16 cellular contexts compared by ENCODE assay signal in genomic region chr2:216161967-216162366, GRCh38. TPM values are rescaled to one million over a fixed set of nuclear protein-coding genes. Genes with fewer than 3 reads are reported as not detected.
DNase-seq lines count a peak whose midpoint lies in the region; ATAC-seq and TF ChIP-seq lines count a peak whose summit lies in the region.
"Had no signal": no experiment of that assay in that cellular context is flagged by ENCODE, and none has a peak within 500 bp of the region (broad histone marks: within the 10 kb centered on the region; RNA-seq: fewer than 3 reads in every experiment).

No MANE protein-coding gene starts in this region.

- H3K9me3 Mint-ChIP-seq in activated T-cell treated with anti-CD3 and anti-CD28 coated beads, Interleukin-2, amount 50 U/mL, for 72 hours: no peaks in the 10 kb centered on the region
- no peaks in the 10 kb centered on the region for H3K9me3 Mint-ChIP-seq in activated T-cell treated with anti-CD3 and anti-CD28 coated beads, Interleukin-2, amount 50 U/mL, for 4 hours
- H3K9me3 Mint-ChIP-seq in CD8-positive, alpha-beta T cell: no peaks in the 10 kb centered on the region
- H3K9me3 Mint-ChIP-seq in activated CD8-positive, alpha-beta T cell treated with anti-CD3 and anti-CD28 coated beads for 36 hours: no peaks in the 10 kb centered on the region
- no peaks in the 10 kb centered on the region for H3K9me3 Mint-ChIP-seq in natural killer cell

- TF ChIP-seq CTCF in CD8-positive, alpha-beta T cell (IDR thresholded peaks at IDR 0.05): no peak
- no peak for TF ChIP-seq CTCF in activated CD8-positive, alpha-beta T cell treated with anti-CD3 and anti-CD28 coated beads for 36 hours (IDR thresholded peaks at IDR 0.05)
- no peak for TF ChIP-seq CTCF in natural killer cell (IDR thresholded peaks at IDR 0.05)

- DNase-seq in activated T-cell treated with anti-CD3 and anti-CD28 coated beads, Interleukin-2, amount 50 U/mL, for 72 hours: no peak
- DNase-seq in activated T-cell treated with anti-CD3 and anti-CD28 coated beads, Interleukin-2, amount 50 U/mL, for 4 hours: no peak
- no peak for DNase-seq in CD8-positive, alpha-beta T cell
- DNase-seq in activated CD8-positive, alpha-beta T cell treated with anti-CD3 and anti-CD28 coated beads for 36 hours: no peak
- DNase-seq in natural killer cell (no peak), NCI-H1092 treated with DMSO at 0.1 percent for 48 hours (lab: John Stamatoyannopoulos, UW) (no peak), OCI-M2 (lab: John Stamatoyannopoulos, UW; ENCODE audit: unreplicated experiment) (no peak)
- DNase-seq: C1 segment of cervical spinal cord, COR-L47, DMS153, KBM-7, NCI-H1436 treated with DMSO at 0.1 percent for 48 hours, NCI-H2081, NCI-H510A, NCI-H82, PC-9 had no signal

- CTCF ChIA-PET in CD8-positive, alpha-beta T cell (lab: Charles Lee): interaction anchor here (1.1 to 1.2 kb wide), 2 partner anchors 240 to 243 kb away, joined by 3 read pairs; no protein-coding TSS in a partner anchor
- CTCF ChIA-PET in activated CD8-positive, alpha-beta T cell treated with anti-CD3 and anti-CD28 coated beads for 36 hours (lab: Charles Lee): interaction anchor here (0.6 to 1.4 kb wide), 4 partner anchors 9 to 61 kb away, joined by 3 to 4 read pairs (median 3); no protein-coding TSS in a partner anchor

- no peak for ATAC-seq in activated T-cell treated with anti-CD3 and anti-CD28 coated beads, Interleukin-2, amount 50 U/mL, for 72 hours (replicated peaks in 1 of 2)
- ATAC-seq in activated T-cell treated with anti-CD3 and anti-CD28 coated beads, Interleukin-2, amount 50 U/mL, for 4 hours: no peak
- no peak for ATAC-seq in CD8-positive, alpha-beta T cell
- no peak for ATAC-seq in activated CD8-positive, alpha-beta T cell treated with anti-CD3 and anti-CD28 coated beads for 36 hours
- peak in 1 of 3 donors; percentile 51 for ATAC-seq in natural killer cell

- H3K27me3 Mint-ChIP-seq in activated T-cell treated with anti-CD3 and anti-CD28 coated beads, Interleukin-2, amount 50 U/mL, for 72 hours (ENCODE audit: low read depth): no peaks in the 10 kb centered on the region
- no peaks in the 10 kb centered on the region for H3K27me3 Mint-ChIP-seq in activated T-cell treated with anti-CD3 and anti-CD28 coated beads, Interleukin-2, amount 50 U/mL, for 4 hours (ENCODE audit: low read depth)
- H3K27me3 Mint-ChIP-seq in CD8-positive, alpha-beta T cell (ENCODE audit: low read depth): no peaks in the 10 kb centered on the region
- no peaks in the 10 kb centered on the region for H3K27me3 Mint-ChIP-seq in activated CD8-positive, alpha-beta T cell treated with anti-CD3 and anti-CD28 coated beads for 36 hours
- no peaks in the 10 kb centered on the region for H3K27me3 Mint-ChIP-seq in natural killer cell (ENCODE audit: low read depth in 2 of 2)

- no peak overlapping the region for H3K4me3 ChIP-seq in CD8-positive, alpha-beta T cell (ENCODE audit: low read depth, low read length)
- H3K4me3 ChIP-seq: PC-9 had no signal

- intact Hi-C loops in CD8-positive, alpha-beta T cell (cut with DNase I, micrococcal nuclease): no loop called here
- intact Hi-C loops in activated CD8-positive, alpha-beta T cell treated with anti-CD3 and anti-CD28 coated beads for 36 hours (cut with micrococcal nuclease): no loop called here
- intact Hi-C loops in natural killer cell (cut with micrococcal nuclease): no loop called here

- peak overlapping the region; percentile 82 for H3K27ac Mint-ChIP-seq in activated T-cell treated with anti-CD3 and anti-CD28 coated beads, Interleukin-2, amount 50 U/mL, for 72 hours
- H3K27ac Mint-ChIP-seq in CD8-positive, alpha-beta T cell: peak overlapping the region; percentile 84
- peak overlapping the region; percentile 71 for H3K27ac Mint-ChIP-seq in activated CD8-positive, alpha-beta T cell treated with anti-CD3 and anti-CD28 coated beads for 36 hours
- peak overlapping the region; percentile 69 to 76 for H3K27ac Mint-ChIP-seq in natural killer cell

- POLR2A ChIA-PET in CD8-positive, alpha-beta T cell (lab: Charles Lee): interaction anchor here (0.6 to 1.3 kb wide), 4 partner anchors 12 to 106 kb away, joined by 4 to 5 read pairs (median 4); no protein-coding TSS in a partner anchor
- POLR2A ChIA-PET in activated CD8-positive, alpha-beta T cell treated with anti-CD3 and anti-CD28 coated beads for 36 hours (lab: Charles Lee): interaction anchor here (0.8 to 1.8 kb wide), 5 partner anchors 16 to 41 kb away, joined by 3 to 5 read pairs (median 3); no protein-coding TSS in a partner anchor

- H3K4me3 Mint-ChIP-seq in activated T-cell treated with anti-CD3 and anti-CD28 coated beads, Interleukin-2, amount 50 U/mL, for 72 hours: no peak overlapping the region
- no peak overlapping the region for H3K4me3 Mint-ChIP-seq in activated T-cell treated with anti-CD3 and anti-CD28 coated beads, Interleukin-2, amount 50 U/mL, for 4 hours
- H3K4me3 Mint-ChIP-seq in CD8-positive, alpha-beta T cell: no peak overlapping the region
- no peak overlapping the region for H3K4me3 Mint-ChIP-seq in activated CD8-positive, alpha-beta T cell treated with anti-CD3 and anti-CD28 coated beads for 36 hours
- H3K4me3 Mint-ChIP-seq in natural killer cell: peak overlapping the region; percentile 5

- peaks cover 8 to 50% of the 10 kb centered on the region in 2 donors for H3K36me3 Mint-ChIP-seq in activated T-cell treated with anti-CD3 and anti-CD28 coated beads, Interleukin-2, amount 50 U/mL, for 72 hours (ENCODE audit: insufficient read depth in 2 of 2)
- H3K36me3 Mint-ChIP-seq in activated T-cell treated with anti-CD3 and anti-CD28 coated beads, Interleukin-2, amount 50 U/mL, for 4 hours (ENCODE audit: insufficient read depth): peaks cover 50% of the 10 kb centered on the region
- peaks cover 88% of the 10 kb centered on the region for H3K36me3 Mint-ChIP-seq in CD8-positive, alpha-beta T cell
- peaks cover 74% of the 10 kb centered on the region for H3K36me3 Mint-ChIP-seq in activated CD8-positive, alpha-beta T cell treated with anti-CD3 and anti-CD28 coated beads for 36 hours (ENCODE audit: low read depth)
- H3K36me3 Mint-ChIP-seq in natural killer cell: peaks cover 25% of the 10 kb centered on the region

- H3K9me3 ChIP-seq in CD8-positive, alpha-beta T cell (ENCODE audit: low read length): no peaks in the 10 kb centered on the region

- peaks cover 33% of the 10 kb centered on the region for H3K4me1 Mint-ChIP-seq in activated T-cell treated with anti-CD3 and anti-CD28 coated beads, Interleukin-2, amount 50 U/mL, for 72 hours (ENCODE audit: low read depth)
- peaks cover 15% of the 10 kb centered on the region for H3K4me1 Mint-ChIP-seq in activated T-cell treated with anti-CD3 and anti-CD28 coated beads, Interleukin-2, amount 50 U/mL, for 4 hours (ENCODE audit: low read depth)
- peaks cover 34% of the 10 kb centered on the region for H3K4me1 Mint-ChIP-seq in CD8-positive, alpha-beta T cell (ENCODE audit: low read depth)
- H3K4me1 Mint-ChIP-seq in activated CD8-positive, alpha-beta T cell treated with anti-CD3 and anti-CD28 coated beads for 36 hours (ENCODE audit: low read depth): peaks cover 23% of the 10 kb centered on the region
- peaks cover 32 to 42% of the 10 kb centered on the region in 2 donors for H3K4me1 Mint-ChIP-seq in natural killer cell

- H3K4me1 ChIP-seq in CD8-positive, alpha-beta T cell (ENCODE audit: insufficient read depth, low read length): peaks cover 5% of the 10 kb centered on the region

- H3K27ac ChIP-seq in CD8-positive, alpha-beta T cell (ENCODE audit: low read depth, low read length): no peak overlapping the region
- H3K27ac ChIP-seq: PC-9 had no signal

- H3K27me3 ChIP-seq in CD8-positive, alpha-beta T cell (ENCODE audit: insufficient read depth, low read length): no peaks in the 10 kb centered on the region

- H3K36me3 ChIP-seq in CD8-positive, alpha-beta T cell (ENCODE audit: insufficient read depth, low read length): peaks cover 44% of the 10 kb centered on the region

RNA-seq across cellular contexts. Expression of gene XRCC5, which starts 52.8 kb away (rescaled TPM):
- total RNA-seq in activated T-cell treated with anti-CD3 and anti-CD28 coated beads, Interleukin-2, amount 50 U/mL, for 72 hours: 100 to 1,000 TPM; 300 to 324 TPM
- 100 to 1,000 TPM; 460 to 524 (median 513) TPM for total RNA-seq in activated T-cell treated with anti-CD3 and anti-CD28 coated beads, Interleukin-2, amount 50 U/mL, for 4 hours
- total RNA-seq in CD8-positive, alpha-beta T cell: 100 to 1,000 TPM; 120 to 125 TPM
- total RNA-seq in activated CD8-positive, alpha-beta T cell treated with anti-CD3 and anti-CD28 coated beads for 36 hours: 100 to 1,000 TPM; 541 to 544 TPM
- 100 to 1,000 TPM; 188 to 220 (median 201) TPM for total RNA-seq in natural killer cell
